2 cellular contexts compared by ENCODE assay signal in the genomic region with DNA sequence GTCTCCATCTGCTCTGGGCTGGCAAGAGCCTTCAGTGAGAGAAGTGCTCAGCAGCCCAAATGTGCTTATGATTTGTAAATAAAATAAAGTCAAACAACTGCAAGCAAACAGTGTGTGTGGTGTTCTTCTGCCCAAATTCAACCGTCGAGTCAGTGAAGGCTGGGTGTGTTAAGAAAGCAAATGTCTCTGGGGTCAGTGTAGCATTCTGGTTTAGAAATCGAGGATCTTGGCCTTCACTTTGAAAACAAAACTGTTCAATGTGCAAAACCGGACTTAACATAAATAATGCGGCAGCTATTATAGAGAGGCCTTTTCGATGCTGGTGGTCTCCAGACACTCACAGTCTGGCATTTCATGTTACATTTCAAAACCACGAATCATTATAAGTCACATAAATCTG.
TF ChIP-seq lines count a peak whose summit lies in the region.

No MANE protein-coding gene starts in this region.

TF ChIP-seq in GM23338, 12 proteins besides CTCF, POLR2A, EP300 and RAD21 (continues in another document):
- TF ChIP-seq POLR2AphosphoS5 (IDR thresholded peaks at IDR 0.05; ENCODE audit: low read depth) (no peak), CREB1 (CRISPR knock-in tag; IDR thresholded peaks at IDR 0.05; ENCODE audit: low read depth) (no peak), JUNB (IDR thresholded peaks at IDR 0.05; ENCODE audit: unreplicated experiment) (no peak), EZH2 (IDR thresholded peaks at IDR 0.05; ENCODE audit: low read depth, unreplicated experiment) (no peak), ZNF114 (CRISPR knock-in tag; IDR thresholded peaks at IDR 0.05) (no peak), ZNF462 (CRISPR knock-in tag; IDR thresholded peaks at IDR 0.05) (no peak), ZNF331 (CRISPR knock-in tag; IDR thresholded peaks at IDR 0.05; ENCODE audit: low read depth) (no peak), STAT1 (IDR thresholded peaks at IDR 0.05; ENCODE audit: unreplicated experiment) (no peak), NANOG (IDR thresholded peaks at IDR 0.05; ENCODE audit: borderline replicate concordance) (no peak)
- TF ChIP-seq, protein P1, sequence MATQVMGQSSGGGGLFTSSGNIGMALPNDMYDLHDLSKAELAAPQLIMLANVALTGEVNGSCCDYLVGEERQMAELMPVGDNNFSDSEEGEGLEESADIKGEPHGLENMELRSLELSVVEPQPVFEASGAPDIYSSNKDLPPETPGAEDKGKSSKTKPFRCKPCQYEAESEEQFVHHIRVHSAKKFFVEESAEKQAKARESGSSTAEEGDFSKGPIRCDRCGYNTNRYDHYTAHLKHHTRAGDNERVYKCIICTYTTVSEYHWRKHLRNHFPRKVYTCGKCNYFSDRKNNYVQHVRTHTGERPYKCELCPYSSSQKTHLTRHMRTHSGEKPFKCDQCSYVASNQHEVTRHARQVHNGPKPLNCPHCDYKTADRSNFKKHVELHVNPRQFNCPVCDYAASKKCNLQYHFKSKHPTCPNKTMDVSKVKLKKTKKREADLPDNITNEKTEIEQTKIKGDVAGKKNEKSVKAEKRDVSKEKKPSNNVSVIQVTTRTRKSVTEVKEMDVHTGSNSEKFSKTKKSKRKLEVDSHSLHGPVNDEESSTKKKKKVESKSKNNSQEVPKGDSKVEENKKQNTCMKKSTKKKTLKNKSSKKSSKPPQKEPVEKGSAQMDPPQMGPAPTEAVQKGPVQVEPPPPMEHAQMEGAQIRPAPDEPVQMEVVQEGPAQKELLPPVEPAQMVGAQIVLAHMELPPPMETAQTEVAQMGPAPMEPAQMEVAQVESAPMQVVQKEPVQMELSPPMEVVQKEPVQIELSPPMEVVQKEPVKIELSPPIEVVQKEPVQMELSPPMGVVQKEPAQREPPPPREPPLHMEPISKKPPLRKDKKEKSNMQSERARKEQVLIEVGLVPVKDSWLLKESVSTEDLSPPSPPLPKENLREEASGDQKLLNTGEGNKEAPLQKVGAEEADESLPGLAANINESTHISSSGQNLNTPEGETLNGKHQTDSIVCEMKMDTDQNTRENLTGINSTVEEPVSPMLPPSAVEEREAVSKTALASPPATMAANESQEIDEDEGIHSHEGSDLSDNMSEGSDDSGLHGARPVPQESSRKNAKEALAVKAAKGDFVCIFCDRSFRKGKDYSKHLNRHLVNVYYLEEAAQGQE (IDR thresholded peaks at IDR 0.05; ENCODE audit: unreplicated experiment), result no peak

TF ChIP-seq in GM12878, 131 proteins besides CTCF, POLR2A, EP300 and RAD21:
- TF ChIP-seq POLR2AphosphoS5 (IDR thresholded peaks at IDR 0.05; ENCODE audit: low read length) (no peak), ATF7 (IDR thresholded peaks at IDR 0.05; ENCODE audit: low read depth) (no peak), ZNF687 (IDR thresholded peaks at IDR 0.05) (no peak), DPF2 (IDR thresholded peaks at IDR 0.05) (no peak), HSF1 (IDR thresholded peaks at IDR 0.05; ENCODE audit: low read depth, low read length) (no peak), SMAD5 (IDR thresholded peaks at IDR 0.05; ENCODE audit: low read depth) (no peak), POU2F2 (IDR thresholded peaks at IDR 0.05; ENCODE audit: borderline replicate concordance, low read depth, low read length) (no peak), E4F1 (IDR thresholded peaks at IDR 0.05; ENCODE audit: borderline replicate concordance, partially characterized antibody) (no peak), HDAC6 (IDR thresholded peaks at IDR 0.05; ENCODE audit: unreplicated experiment) (no peak)
- TF ChIP-seq, protein P2, sequence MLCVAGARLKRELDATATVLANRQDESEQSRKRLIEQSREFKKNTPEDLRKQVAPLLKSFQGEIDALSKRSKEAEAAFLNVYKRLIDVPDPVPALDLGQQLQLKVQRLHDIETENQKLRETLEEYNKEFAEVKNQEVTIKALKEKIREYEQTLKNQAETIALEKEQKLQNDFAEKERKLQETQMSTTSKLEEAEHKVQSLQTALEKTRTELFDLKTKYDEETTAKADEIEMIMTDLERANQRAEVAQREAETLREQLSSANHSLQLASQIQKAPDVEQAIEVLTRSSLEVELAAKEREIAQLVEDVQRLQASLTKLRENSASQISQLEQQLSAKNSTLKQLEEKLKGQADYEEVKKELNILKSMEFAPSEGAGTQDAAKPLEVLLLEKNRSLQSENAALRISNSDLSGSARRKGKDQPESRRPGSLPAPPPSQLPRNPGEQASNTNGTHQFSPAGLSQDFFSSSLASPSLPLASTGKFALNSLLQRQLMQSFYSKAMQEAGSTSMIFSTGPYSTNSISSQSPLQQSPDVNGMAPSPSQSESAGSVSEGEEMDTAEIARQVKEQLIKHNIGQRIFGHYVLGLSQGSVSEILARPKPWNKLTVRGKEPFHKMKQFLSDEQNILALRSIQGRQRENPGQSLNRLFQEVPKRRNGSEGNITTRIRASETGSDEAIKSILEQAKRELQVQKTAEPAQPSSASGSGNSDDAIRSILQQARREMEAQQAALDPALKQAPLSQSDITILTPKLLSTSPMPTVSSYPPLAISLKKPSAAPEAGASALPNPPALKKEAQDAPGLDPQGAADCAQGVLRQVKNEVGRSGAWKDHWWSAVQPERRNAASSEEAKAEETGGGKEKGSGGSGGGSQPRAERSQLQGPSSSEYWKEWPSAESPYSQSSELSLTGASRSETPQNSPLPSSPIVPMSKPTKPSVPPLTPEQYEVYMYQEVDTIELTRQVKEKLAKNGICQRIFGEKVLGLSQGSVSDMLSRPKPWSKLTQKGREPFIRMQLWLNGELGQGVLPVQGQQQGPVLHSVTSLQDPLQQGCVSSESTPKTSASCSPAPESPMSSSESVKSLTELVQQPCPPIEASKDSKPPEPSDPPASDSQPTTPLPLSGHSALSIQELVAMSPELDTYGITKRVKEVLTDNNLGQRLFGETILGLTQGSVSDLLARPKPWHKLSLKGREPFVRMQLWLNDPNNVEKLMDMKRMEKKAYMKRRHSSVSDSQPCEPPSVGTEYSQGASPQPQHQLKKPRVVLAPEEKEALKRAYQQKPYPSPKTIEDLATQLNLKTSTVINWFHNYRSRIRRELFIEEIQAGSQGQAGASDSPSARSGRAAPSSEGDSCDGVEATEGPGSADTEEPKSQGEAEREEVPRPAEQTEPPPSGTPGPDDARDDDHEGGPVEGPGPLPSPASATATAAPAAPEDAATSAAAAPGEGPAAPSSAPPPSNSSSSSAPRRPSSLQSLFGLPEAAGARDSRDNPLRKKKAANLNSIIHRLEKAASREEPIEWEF (IDR thresholded peaks at IDR 0.05; ENCODE audit: insufficient replicate concordance, low read depth, low read length), result no peak
